ENCODE assay signal across 33 cellular contexts in genomic region chr11:28911829-28912228, GRCh38.
"Had no signal": no experiment of that assay in that cellular context is flagged by ENCODE, and none has a peak within 500 bp of the region (broad histone marks: within the 10 kb centered on the region; RNA-seq: fewer than 3 reads in every experiment).

No MANE protein-coding gene starts in this region.

- H3K4me1 Mint-ChIP-seq: activated B cell treated with CpG ODN at 0.5 μM for 24 hours; activated naive CD4-positive, alpha-beta T cell treated with anti-CD3 and anti-CD28 coated beads, Interleukin-2, amount 50 U/mL, for 24 hours; activated naive CD8-positive, alpha-beta T cell treated with anti-CD3 and anti-CD28 coated beads for 36 hours; activated naive CD8-positive, alpha-beta T cell treated with anti-CD3 and anti-CD28 coated beads, Interleukin-2, amount 50 U/mL, for 24 hours had no signal

- H3K27ac ChIP-seq: adrenal gland, body of pancreas, esophagus muscularis mucosa, foreskin keratinocyte, gastrocnemius medialis, heart left ventricle, WERI-Rb-1 had no signal

- DNase-seq: activated B cell treated with CpG ODN at 0.5 μM for 24 hours; activated CD4-positive, alpha-beta T cell treated with anti-CD3 and anti-CD28 coated beads for 48 hours; activated CD4-positive, alpha-beta T cell treated with anti-CD3 and anti-CD28 coated beads, Interleukin-2, amount 50 U/mL, for 1 hour; activated CD4-positive, alpha-beta T cell treated with anti-CD3 and anti-CD28 coated beads, Interleukin-2, amount 50 U/mL, for 48 hours; activated CD8-positive, alpha-beta memory T cell treated with anti-CD3 and anti-CD28 coated beads for 24 hours; activated CD8-positive, alpha-beta T cell treated with anti-CD3 and anti-CD28 coated beads for 36 hours; activated effector memory CD4-positive, alpha-beta T cell treated with anti-CD3 and anti-CD28 coated beads, Interleukin-2, amount 50 U/mL, for 16 hours; activated naive CD4-positive, alpha-beta T cell treated with anti-CD3 and anti-CD28 coated beads for 36 hours; activated naive CD8-positive, alpha-beta T cell treated with anti-CD3 and anti-CD28 coated beads for 36 hours; activated naive CD8-positive, alpha-beta T cell treated with anti-CD3 and anti-CD28 coated beads, Interleukin-2, amount 50 U/mL, for 24 hours; activated T-cell treated with anti-CD3 and anti-CD28 coated beads, Interleukin-2, amount 50 U/mL, for 1 hour; activated T-cell treated with anti-CD3 and anti-CD28 coated beads, Interleukin-2, amount 50 U/mL, for 48 hours; adrenal gland; amygdala; aorta; body of pancreas; caudate nucleus; cortex of kidney; effector CD8-positive, alpha-beta T cell; erythroblast; foreskin keratinocyte; gastrocnemius medialis; glutamatergic neuron; heart left ventricle; hypothalamus; T1000; WERI-Rb-1 had no signal

- H3K27me3 ChIP-seq: adrenal gland, body of pancreas, esophagus muscularis mucosa, foreskin keratinocyte, gastrocnemius medialis, heart left ventricle had no signal

- H3K9me3 Mint-ChIP-seq: activated naive CD4-positive, alpha-beta T cell treated with anti-CD3 and anti-CD28 coated beads, Interleukin-2, amount 50 U/mL, for 24 hours had no signal

- H3K4me3 Mint-ChIP-seq: activated B cell treated with CpG ODN at 0.5 μM for 24 hours; activated CD8-positive, alpha-beta T cell treated with anti-CD3 and anti-CD28 coated beads for 36 hours; activated naive CD4-positive, alpha-beta T cell treated with anti-CD3 and anti-CD28 coated beads for 36 hours; activated naive CD4-positive, alpha-beta T cell treated with anti-CD3 and anti-CD28 coated beads, Interleukin-2, amount 50 U/mL, for 24 hours; activated naive CD8-positive, alpha-beta T cell treated with anti-CD3 and anti-CD28 coated beads for 36 hours; activated naive CD8-positive, alpha-beta T cell treated with anti-CD3 and anti-CD28 coated beads, Interleukin-2, amount 50 U/mL, for 24 hours; activated T-helper 1 cell treated with anti-CD3 and anti-CD28 coated beads, Interleukin-12 subunit alpha, Interleukin-12 subunit beta, Interleukin-2, Interleukin-4 antibody, amounts not matched to agents 30 ng/mL and 10 ng/mL and 1 ng/mL, durations not matched to agents 14 hours and 24 hours and 36 hours; T-helper 2 cell treated with Interferon-gamma antibody and Interleukin-4, amounts not matched to agents 5 μg/mL and 100 μg/mL, for 36 hours had no signal

- ATAC-seq: activated CD4-positive, CD25-positive, alpha-beta regulatory T cell treated with anti-CD3 and anti-CD28 coated beads, Interleukin-2, amount 50 U/mL, for 24 hours; activated CD8-positive, alpha-beta T cell treated with anti-CD3 and anti-CD28 coated beads for 36 hours; activated naive CD8-positive, alpha-beta T cell treated with anti-CD3 and anti-CD28 coated beads, Interleukin-2, amount 50 U/mL, for 24 hours; body of pancreas; foreskin keratinocyte; gastrocnemius medialis; heart left ventricle had no signal

- H3K36me3 ChIP-seq: adrenal gland, esophagus muscularis mucosa, gastrocnemius medialis, heart left ventricle, WERI-Rb-1 had no signal

- H3K27me3 Mint-ChIP-seq: activated B cell treated with CpG ODN at 0.5 μM for 24 hours; activated CD8-positive, alpha-beta T cell treated with anti-CD3 and anti-CD28 coated beads for 36 hours; activated naive CD4-positive, alpha-beta T cell treated with anti-CD3 and anti-CD28 coated beads, Interleukin-2, amount 50 U/mL, for 24 hours; activated naive CD8-positive, alpha-beta T cell treated with anti-CD3 and anti-CD28 coated beads for 36 hours; activated naive CD8-positive, alpha-beta T cell treated with anti-CD3 and anti-CD28 coated beads, Interleukin-2, amount 50 U/mL, for 24 hours had no signal

- H3K9me3 ChIP-seq: adrenal gland, body of pancreas, esophagus muscularis mucosa, gastrocnemius medialis, heart left ventricle had no signal

- H3K36me3 Mint-ChIP-seq: activated naive CD4-positive, alpha-beta T cell treated with anti-CD3 and anti-CD28 coated beads, Interleukin-2, amount 50 U/mL, for 24 hours had no signal

- H3K27ac Mint-ChIP-seq: activated B cell treated with CpG ODN at 0.5 μM for 24 hours; activated CD8-positive, alpha-beta T cell treated with anti-CD3 and anti-CD28 coated beads for 36 hours; activated naive CD4-positive, alpha-beta T cell treated with anti-CD3 and anti-CD28 coated beads for 36 hours; activated naive CD4-positive, alpha-beta T cell treated with anti-CD3 and anti-CD28 coated beads, Interleukin-2, amount 50 U/mL, for 24 hours; activated naive CD8-positive, alpha-beta T cell treated with anti-CD3 and anti-CD28 coated beads for 36 hours; activated naive CD8-positive, alpha-beta T cell treated with anti-CD3 and anti-CD28 coated beads, Interleukin-2, amount 50 U/mL, for 24 hours; activated T-helper 1 cell treated with anti-CD3 and anti-CD28 coated beads, Interleukin-12 subunit alpha, Interleukin-12 subunit beta, Interleukin-2, Interleukin-4 antibody, amounts not matched to agents 30 ng/mL and 10 ng/mL and 1 ng/mL, durations not matched to agents 14 hours and 24 hours and 36 hours; activated T-helper 2 cell treated with anti-CD3 and anti-CD28 coated beads, Interferon-gamma antibody, Interleukin-2, Interleukin-4, amounts not matched to agents 10 μg/mL and 5 μg/mL and 100 μg/mL, durations not matched to agents 14 hours and 24 hours and 36 hours; T-helper 2 cell treated with Interferon-gamma antibody and Interleukin-4, amounts not matched to agents 5 μg/mL and 100 μg/mL, for 36 hours had no signal

- H3K4me1 ChIP-seq: adrenal gland, body of pancreas, esophagus muscularis mucosa, foreskin keratinocyte, gastrocnemius medialis, heart left ventricle had no signal

- H3K4me3 ChIP-seq: adrenal gland, body of pancreas, esophagus muscularis mucosa, gastrocnemius medialis, heart left ventricle had no signal
